1 cellular context compared by ENCODE assay signal in genomic region chr20:62754122-62754990, GRCh38.
TF ChIP-seq lines count a peak whose summit lies in the region.

No MANE protein-coding gene starts in this region.

TF ChIP-seq in HepG2, 621 proteins besides CTCF, POLR2A, EP300 and RAD21:
- TF ChIP-seq ZMYM2 (CRISPR knock-in tag; IDR thresholded peaks at IDR 0.05) = no peak
- TF ChIP-seq ZHX1 (CRISPR knock-in tag; IDR thresholded peaks at IDR 0.05; ENCODE audit: low read depth) = no peak
- no peak for TF ChIP-seq ZUFSP (CRISPR knock-in tag; IDR thresholded peaks at IDR 0.05; ENCODE audit: borderline replicate concordance)
- no peak for TF ChIP-seq NFRKB (IDR thresholded peaks at IDR 0.05)
- TF ChIP-seq ZNF468 (CRISPR knock-in tag; IDR thresholded peaks at IDR 0.05) = no peak
- TF ChIP-seq NPAS2 (CRISPR knock-in tag; IDR thresholded peaks at IDR 0.05; ENCODE audit: borderline replicate concordance) = no peak
- TF ChIP-seq GATA4 (IDR thresholded peaks at IDR 0.05; ENCODE audit: borderline replicate concordance, low read depth) = no peak
- TF ChIP-seq CC2D1A (CRISPR knock-in tag; IDR thresholded peaks at IDR 0.05) = no peak
- no peak for TF ChIP-seq ZFP36 (IDR thresholded peaks at IDR 0.05; ENCODE audit: borderline replicate concordance, low read depth, low read length, partially characterized antibody)
- TF ChIP-seq TBL1XR1 (IDR thresholded peaks at IDR 0.05; ENCODE audit: borderline replicate concordance, low read length, partially characterized antibody) = no peak
- no peak for TF ChIP-seq SALL2 (CRISPR knock-in tag; IDR thresholded peaks at IDR 0.05)
- no peak for TF ChIP-seq TCF7 (IDR thresholded peaks at IDR 0.05; ENCODE audit: low read depth)
- no peak for TF ChIP-seq ZBTB26 (CRISPR knock-in tag; IDR thresholded peaks at IDR 0.05; ENCODE audit: borderline replicate concordance)
- TF ChIP-seq NFIB (CRISPR knock-in tag; IDR thresholded peaks at IDR 0.05; ENCODE audit: borderline replicate concordance) = no peak
- no peak for TF ChIP-seq ZZZ3 (CRISPR knock-in tag; IDR thresholded peaks at IDR 0.05; ENCODE audit: borderline replicate concordance)
TF ChIP-seq in HepG2: peak in this region for 0.
